Comparison of ENCODE assay signal across 22 cellular contexts in the genomic region with DNA sequence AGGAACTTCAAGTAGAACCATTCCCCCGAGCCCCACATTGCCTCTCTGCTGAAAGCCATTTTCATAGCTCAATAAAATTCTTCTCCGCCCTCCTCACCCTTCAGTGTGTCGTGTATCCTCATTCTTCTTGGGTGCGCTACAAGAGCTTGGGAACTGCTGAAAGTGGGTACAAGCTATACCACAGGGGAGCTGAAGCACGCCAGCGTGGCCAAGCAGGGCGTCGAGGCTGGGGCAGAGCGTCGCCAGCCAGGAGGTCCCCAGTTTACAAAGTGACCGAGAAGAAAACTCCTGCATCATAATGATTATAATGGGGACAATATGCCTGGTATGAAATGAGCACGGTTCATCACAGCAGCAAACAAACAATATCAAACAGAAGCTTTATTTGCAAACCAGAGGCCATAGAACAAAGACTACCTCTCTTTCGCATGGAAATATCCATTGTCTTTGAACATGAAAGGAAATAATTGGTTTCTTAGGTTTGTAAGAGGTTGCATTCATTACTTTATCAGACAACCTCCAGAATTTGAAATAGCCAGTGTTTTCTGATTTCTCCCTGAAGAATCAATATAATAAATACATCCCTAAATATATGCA. TPM values are rescaled to one million over a fixed set of nuclear protein-coding genes. Genes with fewer than 3 reads are reported as not detected.
A peak's percentile ranks its signal among the peaks of the same experiment; 100 is the strongest.
DNase-seq lines count a peak whose midpoint lies in the region; ATAC-seq and TF ChIP-seq lines count a peak whose summit lies in the region.
"Had no signal": no experiment of that assay in that cellular context is flagged by ENCODE, and none has a peak within 500 bp of the region (broad histone marks: within the 10 kb centered on the region; RNA-seq: fewer than 3 reads in every experiment).

No MANE protein-coding gene starts in this region.

- peak overlapping the region; percentile 56 for H3K4me2 ChIP-seq in GM23338
- H3K4me2 ChIP-seq: A549, BLaER1 had no signal

- H3K36me3 Mint-ChIP-seq in GM23338 (ENCODE audit: low read depth) (peaks cover 31% of the 10 kb centered on the region; the same call in 2 of the 3 replicates), WTC11 (peaks cover 22% of the 10 kb centered on the region)

- H3K4me3 Mint-ChIP-seq in GM23338: no peak overlapping the region
- no peak overlapping the region for H3K4me3 Mint-ChIP-seq in WTC11
- H3K4me3 Mint-ChIP-seq: B cell; CD4-positive, alpha-beta memory T cell had no signal

- no peak overlapping the region; the same call in 1 of the 2 replicates for H3K27ac Mint-ChIP-seq in GM23338
- no peak overlapping the region for H3K27ac Mint-ChIP-seq in WTC11
- H3K27ac Mint-ChIP-seq: B cell had no signal

- H3K9me3 ChIP-seq in iPS-20b (ENCODE audit: insufficient read depth, low read depth, low read length): peaks cover 11% of the 10 kb centered on the region; the same call in 1 of the 2 replicates

- H3K9me3 Mint-ChIP-seq in GM23338 (peaks cover 17% of the 10 kb centered on the region; the same call in 2 of the 3 replicates), WTC11 (peaks cover 17% of the 10 kb centered on the region)

- H3K27me3 ChIP-seq in GM23338 (ENCODE audit: insufficient read depth) (no peaks in the 10 kb centered on the region), iPS-20b (ENCODE audit: insufficient read depth, low read length) (no peaks in the 10 kb centered on the region)
- H3K27me3 ChIP-seq: BLaER1 had no signal

- CTCF ChIA-PET in WTC11 (lab: Charles Lee): interaction anchor here (1.0 kb wide), 1 partner anchor 150 kb away, joined by 3 read pairs; no protein-coding TSS in a partner anchor

- H3K4me1 Mint-ChIP-seq in GM23338 (peaks cover 44% of the 10 kb centered on the region), WTC11 (peaks cover 45% of the 10 kb centered on the region)
- H3K4me1 Mint-ChIP-seq: B cell had no signal

- no peak overlapping the region for H2AFZ ChIP-seq in GM23338

- no peak overlapping the region for H3K9ac ChIP-seq in iPS-20b (ENCODE audit: low read depth, low read length)
- H3K9ac ChIP-seq: BLaER1 had no signal

- H3K27ac ChIP-seq in C4-2B (0 out of 2 replicates have a peak overlapping the region, but pooled peaks have one; percentile 16), GM23338 (ENCODE audit: low read depth) (no peak overlapping the region), iPS-20b (ENCODE audit: low read length) (no peak overlapping the region)
- H3K27ac ChIP-seq: BLaER1 had no signal

- peaks cover 41% of the 10 kb centered on the region for H3K4me1 ChIP-seq in GM23338 (ENCODE audit: insufficient read depth)
- H3K4me1 ChIP-seq in iPS-20b (ENCODE audit: insufficient read depth, low read length): peaks cover 35% of the 10 kb centered on the region
- H3K4me1 ChIP-seq: BLaER1 had no signal

- H3F3A ChIP-seq in GM23338 (replicated peaks; ENCODE audit: low read depth): no peaks in the 10 kb centered on the region

- H3K4me3 ChIP-seq in GM23338 (no peak overlapping the region), iPS-20b (ENCODE audit: low read length) (peak overlapping the region; percentile 13; the same call in 1 of the 2 replicates)
- H3K4me3 ChIP-seq: A549, BLaER1 had no signal

- POLR2A ChIA-PET in WTC11 (lab: Charles Lee): no interaction called here

- TF ChIP-seq CTCF in C4-2B (conservative IDR thresholded peaks at IDR 0.05): no peak
- TF ChIP-seq CTCF in GM23338 (conservative IDR thresholded peaks at IDR 0.05; ENCODE audit: low read depth in 2 of 2): no peak
- TF ChIP-seq CTCF in WTC11 (IDR thresholded peaks at IDR 0.05): no peak

- H3K9me2 ChIP-seq in GM23338 (ENCODE audit: insufficient read depth): no peaks in the 10 kb centered on the region; the same call in 1 of the 2 replicates

- no peaks in the 10 kb centered on the region; the same call in 1 of the 2 replicates for H4K20me1 ChIP-seq in GM23338 (replicated peaks; ENCODE audit: insufficient read depth)
- H4K20me1 ChIP-seq: BLaER1 had no signal

- DNase-seq in GM23338 (ENCODE audit: low spot score) (no peak), WTC11 (ENCODE audit: low spot score) (no peak), SHP77 (lab: John Stamatoyannopoulos, UW) (no peak), AML-193 (lab: John Stamatoyannopoulos, UW) (no peak), AG20443 (ENCODE audit: low spot score) (no peak)
- DNase-seq in stimulated activated naive CD8-positive, alpha-beta T cell treated with anti-CD3 and anti-CD28 coated beads, Interleukin-15, Interleukin-2, amounts not matched to agents 100 U/mL and 50 U/mL, for 24 hours: no peak
- DNase-seq: 8988T; ACHN; Calu3; CD4-positive, alpha-beta memory T cell; COR-L47; DMS53; DMS79 treated with DMSO at 0.1 percent for 48 hours; GF-D8; GOT3; H7 had no signal

- H3K27me3 Mint-ChIP-seq in GM23338 (ENCODE audit: insufficient read depth, low read depth, poor library complexity) (peaks cover 3% of the 10 kb centered on the region), WTC11 (ENCODE audit: low read depth) (peaks cover 31% of the 10 kb centered on the region)
- H3K27me3 Mint-ChIP-seq: B cell; CD4-positive, alpha-beta memory T cell had no signal

- H3K36me3 ChIP-seq in GM23338 (ENCODE audit: insufficient read depth): no peaks in the 10 kb centered on the region
- peaks cover 4% of the 10 kb centered on the region; the same call in 1 of the 2 replicates for H3K36me3 ChIP-seq in iPS-20b (ENCODE audit: insufficient read depth, low read depth, low read length)

- no peaks in the 10 kb centered on the region; the same call in 1 of the 2 replicates for H3K79me2 ChIP-seq in GM23338 (replicated peaks; ENCODE audit: insufficient read depth)

- ATAC-seq in GM23338: peak; percentile 55
- ATAC-seq in WTC11: 0 out of 2 replicates have a peak, but pooled peaks have one; percentile 8
- no peak for ATAC-seq in stimulated activated naive CD8-positive, alpha-beta T cell treated with anti-CD3 and anti-CD28 coated beads, Interleukin-15, Interleukin-2, amounts not matched to agents 100 U/mL and 50 U/mL, for 24 hours
- ATAC-seq: A549, HCT116 had no signal

TF ChIP-seq in GM23338, 12 proteins besides CTCF, POLR2A, EP300 and RAD21 (continues in another document):
- no peak for TF ChIP-seq ZNF331 (CRISPR knock-in tag; IDR thresholded peaks at IDR 0.05; ENCODE audit: low read depth)
- TF ChIP-seq, protein P1, sequence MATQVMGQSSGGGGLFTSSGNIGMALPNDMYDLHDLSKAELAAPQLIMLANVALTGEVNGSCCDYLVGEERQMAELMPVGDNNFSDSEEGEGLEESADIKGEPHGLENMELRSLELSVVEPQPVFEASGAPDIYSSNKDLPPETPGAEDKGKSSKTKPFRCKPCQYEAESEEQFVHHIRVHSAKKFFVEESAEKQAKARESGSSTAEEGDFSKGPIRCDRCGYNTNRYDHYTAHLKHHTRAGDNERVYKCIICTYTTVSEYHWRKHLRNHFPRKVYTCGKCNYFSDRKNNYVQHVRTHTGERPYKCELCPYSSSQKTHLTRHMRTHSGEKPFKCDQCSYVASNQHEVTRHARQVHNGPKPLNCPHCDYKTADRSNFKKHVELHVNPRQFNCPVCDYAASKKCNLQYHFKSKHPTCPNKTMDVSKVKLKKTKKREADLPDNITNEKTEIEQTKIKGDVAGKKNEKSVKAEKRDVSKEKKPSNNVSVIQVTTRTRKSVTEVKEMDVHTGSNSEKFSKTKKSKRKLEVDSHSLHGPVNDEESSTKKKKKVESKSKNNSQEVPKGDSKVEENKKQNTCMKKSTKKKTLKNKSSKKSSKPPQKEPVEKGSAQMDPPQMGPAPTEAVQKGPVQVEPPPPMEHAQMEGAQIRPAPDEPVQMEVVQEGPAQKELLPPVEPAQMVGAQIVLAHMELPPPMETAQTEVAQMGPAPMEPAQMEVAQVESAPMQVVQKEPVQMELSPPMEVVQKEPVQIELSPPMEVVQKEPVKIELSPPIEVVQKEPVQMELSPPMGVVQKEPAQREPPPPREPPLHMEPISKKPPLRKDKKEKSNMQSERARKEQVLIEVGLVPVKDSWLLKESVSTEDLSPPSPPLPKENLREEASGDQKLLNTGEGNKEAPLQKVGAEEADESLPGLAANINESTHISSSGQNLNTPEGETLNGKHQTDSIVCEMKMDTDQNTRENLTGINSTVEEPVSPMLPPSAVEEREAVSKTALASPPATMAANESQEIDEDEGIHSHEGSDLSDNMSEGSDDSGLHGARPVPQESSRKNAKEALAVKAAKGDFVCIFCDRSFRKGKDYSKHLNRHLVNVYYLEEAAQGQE (IDR thresholded peaks at IDR 0.05; ENCODE audit: unreplicated experiment): no peak
- no peak for TF ChIP-seq STAT1 (IDR thresholded peaks at IDR 0.05; ENCODE audit: unreplicated experiment)
- TF ChIP-seq NANOG (IDR thresholded peaks at IDR 0.05; ENCODE audit: borderline replicate concordance): no peak

TF ChIP-seq in WTC11, 78 proteins besides CTCF, POLR2A, EP300 and RAD21:
- no peak for TF ChIP-seq JUN (CRISPR knock-in tag; IDR thresholded peaks at IDR 0.05)
- TF ChIP-seq TP53 (CRISPR knock-in tag; IDR thresholded peaks at IDR 0.05): no peak
- TF ChIP-seq ATF1 (CRISPR knock-in tag; IDR thresholded peaks at IDR 0.05): no peak
- TF ChIP-seq, protein P2, sequence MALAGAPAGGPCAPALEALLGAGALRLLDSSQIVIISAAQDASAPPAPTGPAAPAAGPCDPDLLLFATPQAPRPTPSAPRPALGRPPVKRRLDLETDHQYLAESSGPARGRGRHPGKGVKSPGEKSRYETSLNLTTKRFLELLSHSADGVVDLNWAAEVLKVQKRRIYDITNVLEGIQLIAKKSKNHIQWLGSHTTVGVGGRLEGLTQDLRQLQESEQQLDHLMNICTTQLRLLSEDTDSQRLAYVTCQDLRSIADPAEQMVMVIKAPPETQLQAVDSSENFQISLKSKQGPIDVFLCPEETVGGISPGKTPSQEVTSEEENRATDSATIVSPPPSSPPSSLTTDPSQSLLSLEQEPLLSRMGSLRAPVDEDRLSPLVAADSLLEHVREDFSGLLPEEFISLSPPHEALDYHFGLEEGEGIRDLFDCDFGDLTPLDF (CRISPR knock-in tag; IDR thresholded peaks at IDR 0.05): 0 out of 2 replicates have a peak, but pooled peaks have one; percentile 32
- no peak for TF ChIP-seq GTF2I (CRISPR knock-in tag; conservative IDR thresholded peaks at IDR 0.05)
- no peak for TF ChIP-seq NFATC4 (CRISPR knock-in tag; IDR thresholded peaks at IDR 0.05)
- TF ChIP-seq ZNF121 (CRISPR knock-in tag; IDR thresholded peaks at IDR 0.05): no peak
- TF ChIP-seq, protein P3, sequence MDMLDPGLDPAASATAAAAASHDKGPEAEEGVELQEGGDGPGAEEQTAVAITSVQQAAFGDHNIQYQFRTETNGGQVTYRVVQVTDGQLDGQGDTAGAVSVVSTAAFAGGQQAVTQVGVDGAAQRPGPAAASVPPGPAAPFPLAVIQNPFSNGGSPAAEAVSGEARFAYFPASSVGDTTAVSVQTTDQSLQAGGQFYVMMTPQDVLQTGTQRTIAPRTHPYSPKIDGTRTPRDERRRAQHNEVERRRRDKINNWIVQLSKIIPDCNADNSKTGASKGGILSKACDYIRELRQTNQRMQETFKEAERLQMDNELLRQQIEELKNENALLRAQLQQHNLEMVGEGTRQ (CRISPR knock-in tag; IDR thresholded peaks at IDR 0.05): no peak

RNA-seq across cellular contexts. Expression of a gene that starts 34.3 kb away (rescaled TPM):
- 27.0 and 28.5 TPM in 2 replicates for total RNA-seq in GM23338 (2014; rRNA removed; shearing (Covaris generic))
- 1.9 and 2.8 TPM in 2 replicates for polyA plus RNA-seq in GM23338 (2016; fragmentation: Nextera tagmentation; extraction: Ambion mirVana)
- total RNA-seq in WTC11 (2021): 10.1 to 14.4 TPM (median 12.5 TPM) in 3 replicates
